8 cellular contexts compared by ENCODE assay signal in genomic region chr17:41695954-41696720, GRCh38. TPM values are rescaled to one million over a fixed set of nuclear protein-coding genes. Genes with fewer than 3 reads are reported as not detected.
DNase-seq lines count a peak whose midpoint lies in the region; ATAC-seq, FAIRE-seq and TF ChIP-seq lines count a peak whose summit lies in the region.

No MANE protein-coding gene starts in this region.

- peak; percentile 67 for FAIRE-seq in RCC 7860 (lab: Jason Lieb, UNC)

- H3K4me3 Mint-ChIP-seq in osteocyte (ENCODE audit: unreplicated experiment) = no peak overlapping the region
- H3K4me3 Mint-ChIP-seq in type B pancreatic cell = peak overlapping the region; percentile 77

- H3K27ac Mint-ChIP-seq in osteocyte (ENCODE audit: unreplicated experiment) = no peak overlapping the region
- peak overlapping the region; percentile 89 for H3K27ac Mint-ChIP-seq in type B pancreatic cell

- no peak for ATAC-seq in GM21723 (IDR thresholded peaks at IDR 0.05; ENCODE audit: unreplicated experiment)

- TF ChIP-seq CTCF in osteocyte (IDR thresholded peaks at IDR 0.05) (peak; percentile 83), type B pancreatic cell (conservative IDR thresholded peaks at IDR 0.05) (peak; percentile 94)

- DNase-seq in COR-L47 (lab: John Stamatoyannopoulos, UW) (peak; percentile 52), KG1 (lab: John Stamatoyannopoulos, UW) (peak; percentile 40), RCC 7860 (ENCODE audit: low spot score) (peak; percentile 51), fibroblast of gingiva (ENCODE audit: low read depth) (peak; percentile 74), osteocyte (ENCODE audit: extremely low spot score, unreplicated experiment) (peak; percentile 88), type B pancreatic cell (ENCODE audit: extremely low spot score, unreplicated experiment) (peak; percentile 76)
- DNase-seq in activated T-cell treated with anti-CD3 and anti-CD28 coated beads, Interleukin-2, amount 50 U/mL, for 1 hour = peak; percentile 59

- H3K9me3 Mint-ChIP-seq in osteocyte (ENCODE audit: unreplicated experiment) (no peaks in the 10 kb centered on the region), type B pancreatic cell (no peaks in the 10 kb centered on the region)

- H3K27me3 Mint-ChIP-seq in osteocyte (ENCODE audit: unreplicated experiment) = no peaks in the 10 kb centered on the region
- H3K27me3 Mint-ChIP-seq in type B pancreatic cell = no peaks in the 10 kb centered on the region

- H3K4me1 Mint-ChIP-seq in osteocyte (ENCODE audit: unreplicated experiment) = peaks cover 7% of the 10 kb centered on the region
- H3K4me1 Mint-ChIP-seq in type B pancreatic cell (ENCODE audit: unreplicated experiment) = peaks cover 8% of the 10 kb centered on the region

- H3K36me3 Mint-ChIP-seq in osteocyte (ENCODE audit: unreplicated experiment) = peaks cover 24% of the 10 kb centered on the region
- H3K36me3 Mint-ChIP-seq in type B pancreatic cell = peaks cover 21% of the 10 kb centered on the region

RNA-seq across cellular contexts. Expression of gene EIF1, which starts 7.5 kb away (rescaled TPM):
- total RNA-seq in osteocyte = 1,019 and 1,057 TPM in 2 replicates
- 677 and 972 TPM in 2 replicates for total RNA-seq in type B pancreatic cell (ENCODE audit: low replicate concordance)

RNA-seq across cellular contexts. Expression of gene GAST, which starts 16.0 kb away (rescaled TPM):
- not detected in 2 replicates for total RNA-seq in osteocyte
- 119 and 193 TPM in 2 replicates for total RNA-seq in type B pancreatic cell (ENCODE audit: low replicate concordance)

RNA-seq across cellular contexts. Expression of gene HAP1, which starts 38.3 kb away (rescaled TPM):
- 0.11 and 0.24 TPM in 2 replicates for total RNA-seq in osteocyte
- total RNA-seq in type B pancreatic cell (ENCODE audit: low replicate concordance) = 4.3 and 11.6 TPM in 2 replicates

Comparison
In these comparisons a context has a peak if more than half of its experiments do, and no peak if none do; other contexts are left out.
1. RNA of gene GAST, which starts 16.0 kb away (total RNA-seq): 119 to 193 TPM in type B pancreatic cell; not detected in osteocyte; every median in the first group is over 100 times any median in the second.
2. Peak in every context shown above with its lines, with median percentiles within 50 percentile points of each other: DNase-seq.